Comparison of ENCODE assay signal across 8 cellular contexts in the genomic region with DNA sequence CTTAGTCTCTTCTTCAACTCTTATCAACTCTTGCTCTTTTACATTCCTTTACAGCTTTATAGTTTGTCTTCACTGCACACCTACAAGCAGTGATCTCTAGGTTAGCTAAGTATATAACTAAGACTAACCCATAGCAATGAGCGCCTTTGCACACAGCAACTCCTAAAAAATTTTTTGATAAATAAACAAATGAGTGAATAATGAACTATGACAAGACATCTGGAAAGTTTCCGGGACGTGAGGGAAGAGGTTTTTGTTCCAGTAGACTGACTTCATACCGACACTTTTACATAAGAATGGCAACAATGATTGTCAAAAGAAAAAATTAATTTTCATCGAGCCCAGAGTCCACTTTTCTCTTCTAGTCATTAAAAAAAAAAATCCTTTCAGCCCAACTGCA.
DNase-seq lines count a peak whose midpoint lies in the region; ATAC-seq, FAIRE-seq and TF ChIP-seq lines count a peak whose summit lies in the region.

No MANE protein-coding gene starts in this region.

- no peaks in the 10 kb centered on the region for H3K27me3 Mint-ChIP-seq in Calu3 (ENCODE audit: unreplicated experiment)

- H3K4me1 Mint-ChIP-seq in Calu3 (ENCODE audit: low read depth, unreplicated experiment) = peaks cover 24% of the 10 kb centered on the region

- peak overlapping the region; percentile 72 for H3K4me3 ChIP-seq in epithelial cell of proximal tubule (ENCODE audit: low read depth, low read length)
- peak overlapping the region; percentile 52 to 59 (median 58) for H3K4me3 ChIP-seq in pancreas

- peak overlapping the region; percentile 67 to 87 (median 81) for H3K27ac ChIP-seq in pancreas

- BruUV-seq in Calu3 (replicated peaks; lab: Mats Ljungman, UMichigan) = TSS peak; percentile 73

- no peaks in the 10 kb centered on the region for H3K9me3 ChIP-seq in pancreas

- intact Hi-C loops in Calu3 (cut with micrococcal nuclease; ENCODE audit: unreplicated experiment) (loop anchor here (1.0 to 5.0 kb wide), 3 partner anchors 131 to 144 kb away; no protein-coding TSS in a partner anchor), pancreas (cut with DNase I) (loop anchor here in 1 of 3 donors (10.0 kb wide), 1 partner anchor 126 kb away; no protein-coding TSS in a partner anchor)

- 1 to 2% methylated on average over 5 of the region's 5 CpGs for WGBS in pancreas, 2 donors

- no peaks in the 10 kb centered on the region for H3K27me3 ChIP-seq in pancreas

- CTCF ChIA-PET in Calu3 (lab: Charles Lee) = interaction anchor here (1.2 to 1.3 kb wide), 3 partner anchors 25 to 131 kb away, joined by 3 to 9 read pairs (median 6); a partner anchor contains a TSS

- no peaks in the 10 kb centered on the region for H3K36me3 ChIP-seq in pancreas

- TF ChIP-seq CTCF in Calu3 (IDR thresholded peaks at IDR 0.05; ENCODE audit: unreplicated experiment) = no peak
- no peak for TF ChIP-seq CTCF in epithelial cell of proximal tubule (conservative IDR thresholded peaks at IDR 0.05; ENCODE audit: low read depth, low read length)
- no peak for TF ChIP-seq CTCF in pancreas (IDR thresholded peaks at IDR 0.05)

- peak overlapping the region; percentile 85 for H3K4me3 Mint-ChIP-seq in Calu3 (ENCODE audit: low read depth, unreplicated experiment)

- DNase-seq in Calu3 (no peak), RKO (ENCODE audit: low spot score) (peak; percentile 48), epithelial cell of proximal tubule (ENCODE audit: low read depth) (no peak), pancreas (no peak), retina (no peak), HuH-7 (ENCODE audit: low spot score) (no peak), 8988T (no peak)
- DNase-seq in NK-92 treated with Interleukin-12 subunit alpha and Interleukin-12 subunit beta, amount 100 ng/mL, for 24 hours (lab: John Stamatoyannopoulos, UW) = no peak

- peaks cover 2% of the 10 kb centered on the region for H3K9me3 Mint-ChIP-seq in Calu3 (ENCODE audit: low read depth, unreplicated experiment)

- H3K27ac Mint-ChIP-seq in Calu3 (ENCODE audit: unreplicated experiment) = peak overlapping the region; percentile 90

- no peak for FAIRE-seq in pancreas (lab: Jason Lieb, UNC)

- peaks cover 0 to 8% (median 4%) of the 10 kb centered on the region in 3 donors for H3K4me1 ChIP-seq in pancreas

- ATAC-seq in pancreas = no peak

- H3K36me3 Mint-ChIP-seq in Calu3 (ENCODE audit: insufficient read depth, unreplicated experiment) = peaks cover 26% of the 10 kb centered on the region
